Comparison of ENCODE assay signal across 9 cellular contexts in genomic region chr11:2398664-2399355, GRCh38. TPM values are rescaled to one million over a fixed set of nuclear protein-coding genes. Genes with fewer than 3 reads are reported as not detected.
A peak's percentile ranks its signal among the peaks of the same experiment; 100 is the strongest.
DNase-seq lines count a peak whose midpoint lies in the region; ATAC-seq, FAIRE-seq and TF ChIP-seq lines count a peak whose summit lies in the region.
"Had no signal": no experiment of that assay in that cellular context is flagged by ENCODE, and none has a peak within 500 bp of the region (broad histone marks: within the 10 kb centered on the region; RNA-seq: fewer than 3 reads in every experiment).

No MANE protein-coding gene starts in this region.

- CTCF ChIA-PET in Calu3 (lab: Charles Lee), result interaction anchor here (0.5 to 3.2 kb wide), 5 partner anchors 10 to 213 kb away, joined by 3 to 23 read pairs (median 4); no protein-coding TSS in a partner anchor

- peak overlapping the region; percentile 95 to 100 for H3K9ac ChIP-seq in duodenal mucosa (ENCODE audit: low read depth in 1 of 2, low read length in 2 of 2)

- peak overlapping the region; percentile 98 for H3K4me3 Mint-ChIP-seq in Calu3 (ENCODE audit: low read depth, unreplicated experiment)

- H3K27ac Mint-ChIP-seq in Calu3 (ENCODE audit: unreplicated experiment), result peak overlapping the region; percentile 91

- TF ChIP-seq CTCF in Calu3 (IDR thresholded peaks at IDR 0.05; ENCODE audit: unreplicated experiment) (no peak), ovary (IDR thresholded peaks at IDR 0.05) (no peak)

- FAIRE-seq in RCC 7860 (lab: Jason Lieb, UNC), result no peak

- no peak for ATAC-seq in HG02588 (IDR thresholded peaks at IDR 0.05; ENCODE audit: unreplicated experiment)

- peaks cover 14 to 37% of the 10 kb centered on the region in 2 donors for H3K36me3 ChIP-seq in duodenal mucosa (ENCODE audit: control insufficient read depth in 1 of 2, insufficient read depth in 2 of 2, low read length in 2 of 2)
- no peaks in the 10 kb centered on the region for H3K36me3 ChIP-seq in ovary

- no peak for TF ChIP-seq POLR2A in ovary (IDR thresholded peaks at IDR 0.05)

- peaks cover 17 to 28% of the 10 kb centered on the region in 2 donors for H3K4me1 ChIP-seq in duodenal mucosa (ENCODE audit: control insufficient read depth in 1 of 2, insufficient read depth in 2 of 2, low read length in 2 of 2)
- H3K4me1 ChIP-seq in ovary (ENCODE audit: insufficient read depth), result peaks cover 4% of the 10 kb centered on the region

- H3K4me1 Mint-ChIP-seq in Calu3 (ENCODE audit: low read depth, unreplicated experiment), result no peaks in the 10 kb centered on the region

- TF ChIP-seq EP300 in ovary (IDR thresholded peaks at IDR 0.05), result no peak

- H3K27me3 ChIP-seq in duodenal mucosa (ENCODE audit: control insufficient read depth in 1 of 2, insufficient read depth in 2 of 2, low read length in 2 of 2) (no peaks in the 10 kb centered on the region), ovary (no peaks in the 10 kb centered on the region)

- intact Hi-C loops in Calu3 (cut with micrococcal nuclease; ENCODE audit: unreplicated experiment), result no loop called here
- intact Hi-C loops in ovary (cut with DNase I), result loop anchor here in 1 of 4 donors (1.0 to 10.0 kb wide), 2 partner anchors 20 to 1864 kb away; partner anchors contain the start of genes HRAS and LRRC56

- no peak for DNase-seq in Calu3
- peak; percentile 58 for DNase-seq in NCI-H2227 (lab: John Stamatoyannopoulos, UW; ENCODE audit: unreplicated experiment)
- DNase-seq in ovary, result peak in 1 of 5 donors; percentile 46
- DNase-seq in RCC 7860 (ENCODE audit: low spot score), result no peak
- DNase-seq in activated CD8-positive, alpha-beta memory T cell treated with anti-CD3 and anti-CD28 coated beads for 24 hours, result no peak
- no peak for DNase-seq in ecto neural progenitor cell (ENCODE audit: low spot score)
- DNase-seq: activated CD4-positive, alpha-beta T cell treated with anti-CD3 and anti-CD28 coated beads, Interleukin-2, amount 50 U/mL, for 4 hours had no signal

- 45 to 56% (median 46%) methylated on average over 7 of the region's 7 CpGs for WGBS in ovary, 3 donors

- H3K4me3 ChIP-seq in duodenal mucosa (ENCODE audit: low read depth in 1 of 2, low read length in 2 of 2) (peak overlapping the region; percentile 73 to 90), ovary (no peak overlapping the region)

- H3K36me3 Mint-ChIP-seq in Calu3 (ENCODE audit: insufficient read depth, unreplicated experiment), result peaks cover 61% of the 10 kb centered on the region

- no peaks in the 10 kb centered on the region for H3K27me3 Mint-ChIP-seq in Calu3 (ENCODE audit: unreplicated experiment)

- BruUV-seq in Calu3 (replicated peaks; lab: Mats Ljungman, UMichigan), result no TSS peak

- H3K27ac ChIP-seq in duodenal mucosa (ENCODE audit: low read depth, low read length) (peak overlapping the region; percentile 97), ovary (peak overlapping the region; percentile 58 to 98)

- H3K9me3 Mint-ChIP-seq in Calu3 (ENCODE audit: low read depth, unreplicated experiment), result no peaks in the 10 kb centered on the region

- H3K9me3 ChIP-seq in duodenal mucosa (ENCODE audit: control insufficient read depth in 1 of 2, low read length in 2 of 2) (no peaks in the 10 kb centered on the region), ovary (no peaks in the 10 kb centered on the region)

RNA-seq across cellular contexts. Expression of gene TSSC4, which starts 1.7 kb away (rescaled TPM):
- total RNA-seq in Calu3 (2022) (49.4 and 51.9 TPM in 2 replicates), ovary (10 to 100 TPM; 37.1 to 73.4 (median 49.4) TPM)
- 10 to 100 TPM in 1 of 2 donors, 1 to 10 TPM in 1; 1.3 to 41.7 TPM for polyA plus RNA-seq in ovary

RNA-seq across cellular contexts. Expression of gene CD81, which starts 21.7 kb away (rescaled TPM):
- 283 and 310 TPM in 2 replicates for total RNA-seq in Calu3 (2022)
- 100 to 1,000 TPM; 206 to 723 (median 541) TPM for total RNA-seq in ovary
- 100 to 1,000 TPM; 365 to 661 TPM for polyA plus RNA-seq in ovary

RNA-seq across cellular contexts. Expression of gene TRPM5, which starts 45.5 kb away (rescaled TPM):
- total RNA-seq in Calu3 (2022) (not detected in 2 replicates), ovary (under 1 TPM in 2 of 7 donors, not detected in 5; 0.08 to 0.11 TPM)
- polyA plus RNA-seq in ovary, result under 1 TPM in 1 of 2 donors, not detected in 1; 0.05 TPM

RNA-seq across cellular contexts. Expression of gene KCNQ1, which starts 46.0 kb away (rescaled TPM):
- 7.4 and 9.2 TPM in 2 replicates for total RNA-seq in Calu3 (2022)
- total RNA-seq in ovary, result 1 to 10 TPM; 1.4 to 9.7 (median 3.8) TPM
- polyA plus RNA-seq in ovary, result 10 to 100 TPM in 1 of 2 donors, 1 to 10 TPM in 1; 2.5 to 17.2 TPM
